ENCODE assay signal across 21 cellular contexts in the genomic region with DNA sequence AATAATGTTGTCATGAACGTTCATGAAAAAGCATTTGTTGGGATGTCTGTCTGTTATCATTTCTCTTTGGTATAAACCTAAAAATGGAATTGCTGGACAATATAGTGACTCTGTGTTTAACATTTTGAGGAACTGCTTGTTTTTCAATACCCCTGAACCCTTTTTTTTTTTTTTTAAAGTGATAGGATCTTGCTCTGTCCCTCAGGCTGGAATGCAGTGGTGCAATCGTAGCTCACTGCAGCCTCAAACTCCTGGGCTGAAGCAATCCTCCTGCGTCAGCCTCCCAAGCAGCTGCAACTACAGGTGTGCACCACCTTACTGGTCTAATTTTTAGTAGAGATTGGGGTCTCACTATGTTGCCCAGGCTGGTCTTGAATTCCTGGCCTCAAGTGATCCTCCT. TPM values are rescaled to one million over a fixed set of nuclear protein-coding genes. Genes with fewer than 3 reads are reported as not detected.
DNase-seq lines count a peak whose midpoint lies in the region; ATAC-seq and TF ChIP-seq lines count a peak whose summit lies in the region.
"Had no signal": no experiment of that assay in that cellular context is flagged by ENCODE, and none has a peak within 500 bp of the region (broad histone marks: within the 10 kb centered on the region; RNA-seq: fewer than 3 reads in every experiment).

No MANE protein-coding gene starts in this region.

- no peak overlapping the region for H3K4me3 Mint-ChIP-seq in type B pancreatic cell
- H3K4me3 Mint-ChIP-seq: B cell; CD4-positive, alpha-beta T cell; CD8-positive, alpha-beta T cell had no signal

- peaks cover 0 to 22% (median 0%) of the 10 kb centered on the region in 7 donors for H3K27me3 ChIP-seq in heart right ventricle
- H3K27me3 ChIP-seq in H7 (ENCODE audit: control insufficient read depth, insufficient read depth, low read length): no peaks in the 10 kb centered on the region
- H3K27me3 ChIP-seq: BLaER1 treated with 17β-estradiol and CSF1 and Interleukin-3, amounts not matched to agents 10 nM and 100 nM had no signal

- no peak overlapping the region for H3K27ac Mint-ChIP-seq in type B pancreatic cell
- H3K27ac Mint-ChIP-seq: B cell; CD4-positive, alpha-beta T cell; CD8-positive, alpha-beta T cell had no signal

- no peak overlapping the region for H3K4me3 ChIP-seq in heart right ventricle
- H3K4me3 ChIP-seq in H7 (ENCODE audit: insufficient read depth, low read depth, low read length): no peak overlapping the region
- H3K4me3 ChIP-seq: A549; BLaER1 treated with 17β-estradiol and CSF1 and Interleukin-3, amounts not matched to agents 10 nM and 100 nM; GM12878 had no signal

- no peak overlapping the region for H3K27ac ChIP-seq in heart right ventricle
- peak overlapping the region; percentile 90 for H3K27ac ChIP-seq in epithelial cell of prostate
- H3K27ac ChIP-seq: 22Rv1; A549; BLaER1 treated with 17β-estradiol and CSF1 and Interleukin-3, amounts not matched to agents 10 nM and 100 nM; C4-2B had no signal

- intact Hi-C loops in cardiac septum (cut with DNase I): no loop called here
- intact Hi-C loops in heart right ventricle (cut with DNase I): no loop called here

- no peaks in the 10 kb centered on the region for H3K36me3 Mint-ChIP-seq in type B pancreatic cell
- H3K36me3 Mint-ChIP-seq: CD8-positive, alpha-beta T cell had no signal

- no peaks in the 10 kb centered on the region for H3K4me1 ChIP-seq in heart right ventricle
- H3K4me1 ChIP-seq: A549; BLaER1 treated with 17β-estradiol and CSF1 and Interleukin-3, amounts not matched to agents 10 nM and 100 nM; Caco-2 had no signal

- H3K4me1 Mint-ChIP-seq in type B pancreatic cell (ENCODE audit: unreplicated experiment): no peaks in the 10 kb centered on the region
- H3K4me1 Mint-ChIP-seq: B cell had no signal

- H3K36me3 ChIP-seq in heart right ventricle (no peaks in the 10 kb centered on the region), H7 (replicated peaks; ENCODE audit: control insufficient read depth, insufficient read depth, low read length) (no peaks in the 10 kb centered on the region)
- H3K36me3 ChIP-seq: BLaER1 treated with 17β-estradiol and CSF1 and Interleukin-3, amounts not matched to agents 10 nM and 100 nM had no signal

- 84 to 91% methylated on average over 3 of the region's 3 CpGs for WGBS in heart right ventricle, 2 donors

- H3K9me3 Mint-ChIP-seq in type B pancreatic cell: no peaks in the 10 kb centered on the region
- H3K9me3 Mint-ChIP-seq: CD4-positive, alpha-beta T cell had no signal

- no peak for TF ChIP-seq CTCF in heart right ventricle (IDR thresholded peaks at IDR 0.05)
- TF ChIP-seq CTCF in type B pancreatic cell (conservative IDR thresholded peaks at IDR 0.05): no peak

- ATAC-seq in heart right ventricle (no peak), GM18498 (IDR thresholded peaks at IDR 0.05; ENCODE audit: unreplicated experiment) (no peak)
- ATAC-seq: CD8-positive, alpha-beta T cell; GM12878 had no signal

- H3K27me3 Mint-ChIP-seq in type B pancreatic cell: no peaks in the 10 kb centered on the region

- peaks cover 0 to 39% (median 16%) of the 10 kb centered on the region in 11 donors for H3K9me3 ChIP-seq in heart right ventricle

- DNase-seq in cardiac septum (ENCODE audit: low spot score) (peak; percentile 17), heart right ventricle (no peak), epithelial cell of prostate (ENCODE audit: low read depth, low spot score) (no peak), mesenteric fat pad (ENCODE audit: low spot score) (peak; percentile 12), type B pancreatic cell (ENCODE audit: extremely low spot score, unreplicated experiment) (peak; percentile 13), H7 (no peak)
- no peak for DNase-seq in stimulated activated naive CD4-positive, alpha-beta T cell (lab: John Stamatoyannopoulos, UW)
- DNase-seq: AML-193; Caco-2; Calu3; CD4-positive, alpha-beta T cell; CD8-positive, alpha-beta T cell; DMS79 treated with DMSO at 0.1 percent for 48 hours; GF-D8 had no signal

RNA-seq across cellular contexts. Expression of gene LMTK2, which starts 15.1 kb away (rescaled TPM):
- 28.3 TPM for total RNA-seq in cardiac septum
- 10 to 100 TPM; 15.9 to 50.2 (median 33.6) TPM for total RNA-seq in heart right ventricle
- polyA plus RNA-seq in heart right ventricle: 1 to 10 TPM; 2.9 to 5.0 TPM
- 10.2 TPM for total RNA-seq in mesenteric fat pad
- total RNA-seq in type B pancreatic cell (ENCODE audit: low replicate concordance): 20.6 and 21.9 TPM in 2 replicates
- 12.6 and 15.0 TPM in 2 replicates for total RNA-seq in H7 (2014; rRNA removed; shearing (Covaris generic))

Comparison
In these comparisons a context has a peak if more than half of its experiments do, and no peak if none do; other contexts are left out.
1. DNase-seq: peak in cardiac septum (single experiment), mesenteric fat pad (single experiment) and type B pancreatic cell (single experiment); none in heart right ventricle (0 of 2), epithelial cell of prostate (single experiment), stimulated activated naive CD4-positive, alpha-beta T cell (0 of 6) and H7 (single experiment).